In genomic region chr17:75856062-75856681, GRCh38 we compare ENCODE assay signal across 8 cellular contexts. TPM values are rescaled to one million over a fixed set of nuclear protein-coding genes. Genes with fewer than 3 reads are reported as not detected.
DNase-seq lines count a peak whose midpoint lies in the region; ATAC-seq and TF ChIP-seq lines count a peak whose summit lies in the region.

No MANE protein-coding gene starts in this region.

- H3K36me3 ChIP-seq in HAP-1 (replicated peaks): peaks cover 2% of the 10 kb centered on the region; the same call in 1 of the 2 replicates

- CTCF ChIA-PET in RWPE1 (lab: Yijun Ruan, JAX): interaction anchor here (0.6 to 1.6 kb wide), 10 partner anchors 10 to 291 kb away, joined by 3 to 14 read pairs (median 3); partner anchors contain the start of genes SMIM5 and TRIM65
- CTCF ChIA-PET in GM10248 (lab: Yijun Ruan, JAX): interaction anchor here (0.8 to 10.4 kb wide), 16 partner anchors 10 to 158 kb away, joined by 3 to 89 read pairs (median 5); partner anchors contain the start of genes TRIM47 and TRIM65

- no peaks in the 10 kb centered on the region for H3K9me3 ChIP-seq in HAP-1

- peak overlapping the region; percentile 92 for H3K4me3 Mint-ChIP-seq in endothelial cell (ENCODE audit: unreplicated experiment)
- H3K4me3 Mint-ChIP-seq in naive B cell: peak overlapping the region in 1 of 8 donors; percentile 93

- peaks cover 4% of the 10 kb centered on the region for H3K4me1 ChIP-seq in HAP-1

- H3K9me3 Mint-ChIP-seq in endothelial cell (ENCODE audit: unreplicated experiment) (no peaks in the 10 kb centered on the region), naive B cell (no peaks in the 10 kb centered on the region)

- TF ChIP-seq CTCF in RWPE1 (conservative IDR thresholded peaks at IDR 0.05; ENCODE audit: low read depth): peak; percentile 31
- TF ChIP-seq CTCF in endothelial cell (IDR thresholded peaks at IDR 0.05; ENCODE audit: unreplicated experiment): no peak
- no peak for TF ChIP-seq CTCF in GM10248 (IDR thresholded peaks at IDR 0.05; ENCODE audit: control extremely low read depth, extremely low read depth, low read depth, missing control alignments)

- H3K27me3 Mint-ChIP-seq in endothelial cell (ENCODE audit: unreplicated experiment): peaks cover 7% of the 10 kb centered on the region
- no peaks in the 10 kb centered on the region for H3K27me3 Mint-ChIP-seq in naive B cell

- H3K4me1 Mint-ChIP-seq in endothelial cell (ENCODE audit: unreplicated experiment) (peaks cover 23% of the 10 kb centered on the region), naive B cell (peaks cover 20 to 55% (median 43%) of the 10 kb centered on the region in 3 donors)

- peak overlapping the region; percentile 92 for H3K27ac ChIP-seq in RWPE1

- POLR2A ChIA-PET in RWPE1 (lab: Yijun Ruan, JAX; ENCODE audit: low non-redundant PET): interaction anchor here (0.6 to 2.1 kb wide), 7 partner anchors 11 to 73 kb away, joined by 3 to 11 read pairs (median 4); partner anchors contain the start of gene UNC13D
- POLR2A ChIA-PET in GM10248 (lab: Yijun Ruan, JAX): interaction anchor here (0.8 to 2.7 kb wide), 4 partner anchors 11 to 83 kb away, joined by 4 to 18 read pairs (median 4); partner anchors contain the start of gene TRIM65

- ATAC-seq in naive B cell (ENCODE audit: low read depth in 2 of 2) (no peak), GM21381 (IDR thresholded peaks at IDR 0.05; ENCODE audit: unreplicated experiment) (no peak)

- H3K4me3 ChIP-seq in HAP-1: peak overlapping the region; percentile 69

- no peaks in the 10 kb centered on the region for H3K27me3 ChIP-seq in HAP-1 (ENCODE audit: low read depth)

- in situ Hi-C loops in HAP-1 (cut with MboI; ENCODE audit: low sequenced_read_pairs): no loop called here

- H3K36me3 Mint-ChIP-seq in endothelial cell (ENCODE audit: low read depth, unreplicated experiment) (peaks cover 5% of the 10 kb centered on the region), naive B cell (no peaks in the 10 kb centered on the region)

- H3K27ac Mint-ChIP-seq in endothelial cell (ENCODE audit: unreplicated experiment) (no peak overlapping the region), naive B cell (peak overlapping the region in 4 of 6 donors; percentile 85 to 96 (median 92))

- peak; percentile 35 for DNase-seq in DMS53 treated with DMSO at 0.1 percent for 48 hours (lab: John Stamatoyannopoulos, UW; ENCODE audit: unreplicated experiment)
- peak in 1 of 2 experiments; percentile 19 for DNase-seq in HAP-1 (ENCODE audit: low spot score in 2 of 2)
- peak; percentile 26 for DNase-seq in RWPE1 (ENCODE audit: low spot score)
- DNase-seq in endothelial cell (ENCODE audit: low spot score): no peak
- DNase-seq in naive B cell: no peak
- no peak for DNase-seq in GM10248 (ENCODE audit: extremely low spot score)
- DNase-seq in COR-L47 (lab: John Stamatoyannopoulos, UW): no peak

RNA-seq across cellular contexts. Expression of gene WBP2, which starts 1.0 kb away (rescaled TPM):
- 69.6 TPM for total RNA-seq in endothelial cell (ENCODE audit: unreplicated experiment)
- polyA plus RNA-seq in naive B cell (ENCODE audit: low read depth in 6 of 6): 100 to 1,000 TPM in 2 of 6 donors, 10 to 100 TPM in 4; 73.4 to 134 (median 87.6) TPM

RNA-seq across cellular contexts. Expression of gene UNC13D, which starts 12.0 kb away (rescaled TPM):
- total RNA-seq in endothelial cell (ENCODE audit: unreplicated experiment): 11.5 TPM
- 10 to 100 TPM; 11.5 to 31.5 (median 20.5) TPM for polyA plus RNA-seq in naive B cell (ENCODE audit: low read depth in 6 of 6)

RNA-seq across cellular contexts. Expression of gene TRIM47, which starts 22.2 kb away (rescaled TPM):
- total RNA-seq in endothelial cell (ENCODE audit: unreplicated experiment): 4.4 TPM
- polyA plus RNA-seq in naive B cell (ENCODE audit: low read depth in 6 of 6): 1 to 10 TPM in 3 of 6 donors, under 1 TPM in 2, not detected in 1; 0.97 to 2.2 (median 1.7) TPM

RNA-seq across cellular contexts. Expression of gene TRIM65, which starts 40.6 kb away (rescaled TPM):
- total RNA-seq in endothelial cell (ENCODE audit: unreplicated experiment): 14.1 TPM
- polyA plus RNA-seq in naive B cell (ENCODE audit: low read depth in 6 of 6): 10 to 100 TPM; 15.4 to 33.0 (median 23.4) TPM

RNA-seq across cellular contexts. Expression of gene MRPL38, which starts 48.5 kb away (rescaled TPM):
- total RNA-seq in endothelial cell (ENCODE audit: unreplicated experiment): 78.2 TPM
- 10 to 100 TPM; 47.3 to 68.8 (median 59.7) TPM for polyA plus RNA-seq in naive B cell (ENCODE audit: low read depth in 6 of 6)

Comparison
In these comparisons a context has a peak if more than half of its experiments do, and no peak if none do; other contexts are left out.
1. DNase-seq: peak in DMS53 treated with DMSO at 0.1 percent for 48 hours (single experiment) and RWPE1 (single experiment); none in endothelial cell (single experiment), naive B cell (single experiment), GM10248 (single experiment) and COR-L47 (single experiment).